ENCODE assay signal across 2 cellular contexts in genomic region chr1:211895126-211895759, GRCh38.
A peak's percentile ranks its signal among the peaks of the same experiment; 100 is the strongest.
TF ChIP-seq lines count a peak whose summit lies in the region.

No MANE protein-coding gene starts in this region.

TF ChIP-seq in IMR-90, 13 proteins besides CTCF, POLR2A, EP300 and RAD21:
- no peak for TF ChIP-seq ELK1 (IDR thresholded peaks at IDR 0.05; ENCODE audit: borderline replicate concordance, low read depth, low read length)
- no peak for TF ChIP-seq CEBPB (IDR thresholded peaks at IDR 0.05; ENCODE audit: low read depth, low read length)
- TF ChIP-seq USF2 (IDR thresholded peaks at IDR 0.05; ENCODE audit: low read depth, low read length): no peak
- no peak for TF ChIP-seq FOS (IDR thresholded peaks at IDR 0.05; ENCODE audit: low read depth, low read length)
- TF ChIP-seq MXI1 (IDR thresholded peaks at IDR 0.05; ENCODE audit: borderline replicate concordance, low read depth, low read length): no peak
- TF ChIP-seq RCOR1 (IDR thresholded peaks at IDR 0.05; ENCODE audit: insufficient replicate concordance, low read length): no peak
- TF ChIP-seq SMC3 (IDR thresholded peaks at IDR 0.05; ENCODE audit: low read depth, low read length): no peak
- TF ChIP-seq MAZ (IDR thresholded peaks at IDR 0.05; ENCODE audit: borderline replicate concordance, low read depth, low read length): no peak
- TF ChIP-seq RFX5 (IDR thresholded peaks at IDR 0.05; ENCODE audit: low read depth, low read length): no peak

TF ChIP-seq in liver, 16 proteins besides CTCF, POLR2A, EP300 and RAD21:
- TF ChIP-seq NR2F2 (IDR thresholded peaks at IDR 0.05) (peak; percentile 43), RXRA (IDR thresholded peaks at IDR 0.05) (peak in 1 of 2 donors; percentile 65), JUND (IDR thresholded peaks at IDR 0.05) (peak in 1 of 2 donors; percentile 28), HNF4A (conservative IDR thresholded peaks at IDR 0.05) (peak; percentile 72 to 74), ATF3 (IDR thresholded peaks at IDR 0.05) (no peak), SP1 (IDR thresholded peaks at IDR 0.05) (peak; percentile 42), HNF4G (IDR thresholded peaks at IDR 0.05) (peak; percentile 49), REST (IDR thresholded peaks at IDR 0.05) (no peak), EGR1 (IDR thresholded peaks at IDR 0.05; ENCODE audit: low read depth in 2 of 2) (no peak), FOXA1 (IDR thresholded peaks at IDR 0.05) (no peak), GABPA (IDR thresholded peaks at IDR 0.05 in 1 of 2, conservative IDR thresholded peaks at IDR 0.05 in 1 of 2) (no peak)
